Comparison of ENCODE assay signal across 1 cellular context in genomic region chr19:16627194-16627927, GRCh38.
TF ChIP-seq lines count a peak whose summit lies in the region.

No MANE protein-coding gene starts in this region.

TF ChIP-seq in HEK293, 187 proteins besides CTCF, POLR2A, EP300 and RAD21 (continued from another document and continues in another):
- no peak for TF ChIP-seq KLF17 (tag by site-specific recombination; IDR thresholded peaks at IDR 0.05)
- TF ChIP-seq ZNF239 (tag by site-specific recombination; IDR thresholded peaks at IDR 0.05) = no peak
- TF ChIP-seq ZNF394 (tag by site-specific recombination; IDR thresholded peaks at IDR 0.05; ENCODE audit: borderline replicate concordance) = peak; percentile 50; the same call in 1 of the 2 replicates
- no peak for TF ChIP-seq KLF10 (tag by site-specific recombination; IDR thresholded peaks at IDR 0.05)
- no peak for TF ChIP-seq BCL11B (tag by site-specific recombination; IDR thresholded peaks at IDR 0.05; ENCODE audit: low read depth)
- no peak for TF ChIP-seq BCL6B (tag by site-specific recombination; IDR thresholded peaks at IDR 0.05)
- TF ChIP-seq MEIS1 (CRISPR knock-in tag; IDR thresholded peaks at IDR 0.05; ENCODE audit: borderline replicate concordance) = no peak
- TF ChIP-seq ZSCAN30 (tag by site-specific recombination; IDR thresholded peaks at IDR 0.05) = peak; percentile 20; the same call in 1 of the 2 replicates
- no peak for TF ChIP-seq PBX3 (CRISPR knock-in tag; IDR thresholded peaks at IDR 0.05)
- peak; percentile 37; the same call in 1 of the 2 replicates for TF ChIP-seq KLF9 (tag by site-specific recombination; IDR thresholded peaks at IDR 0.05; ENCODE audit: low read depth)
- TF ChIP-seq ZBTB48 (tag by site-specific recombination; IDR thresholded peaks at IDR 0.05) = peak; percentile 30; the same call in 1 of the 2 replicates
- no peak for TF ChIP-seq SP3 (tag by site-specific recombination; IDR thresholded peaks at IDR 0.05)
- no peak for TF ChIP-seq ZNF398 (tag by site-specific recombination; IDR thresholded peaks at IDR 0.05)
- TF ChIP-seq GLIS2 (tag by site-specific recombination; IDR thresholded peaks at IDR 0.05) = peak; percentile 72; the same call in 1 of the 2 replicates
- peak; percentile 42; the same call in 1 of the 2 replicates for TF ChIP-seq ZNF76 (tag by site-specific recombination; IDR thresholded peaks at IDR 0.05; ENCODE audit: borderline replicate concordance, low read depth)
- 0 out of 2 replicates have a peak, but pooled peaks have one; percentile 37 for TF ChIP-seq ZNF561 (tag by site-specific recombination; IDR thresholded peaks at IDR 0.05; ENCODE audit: borderline replicate concordance)
- TF ChIP-seq PATZ1 (tag by site-specific recombination; IDR thresholded peaks at IDR 0.05) = no peak
- no peak for TF ChIP-seq ZNF449 (tag by site-specific recombination; IDR thresholded peaks at IDR 0.05)
- TF ChIP-seq ZNF654 (tag by site-specific recombination; IDR thresholded peaks at IDR 0.05; ENCODE audit: low read depth) = no peak
- TF ChIP-seq ZNF623 (tag by site-specific recombination; IDR thresholded peaks at IDR 0.05) = no peak
- no peak for TF ChIP-seq ZNF701 (tag by site-specific recombination; IDR thresholded peaks at IDR 0.05)
- no peak for TF ChIP-seq ZNF121 (tag by site-specific recombination; IDR thresholded peaks at IDR 0.05)
- no peak for TF ChIP-seq ZNF157 (tag by site-specific recombination; IDR thresholded peaks at IDR 0.05)
- TF ChIP-seq ZSCAN23 (tag by site-specific recombination; IDR thresholded peaks at IDR 0.05) = no peak
- TF ChIP-seq ZNF146 (tag by site-specific recombination; IDR thresholded peaks at IDR 0.05) = no peak
- no peak for TF ChIP-seq ZBTB6 (tag by site-specific recombination; IDR thresholded peaks at IDR 0.05)
- peak; percentile 78 for TF ChIP-seq ZNF2 (tag by site-specific recombination; IDR thresholded peaks at IDR 0.05)
- no peak for TF ChIP-seq PRDM4 (tag by site-specific recombination; IDR thresholded peaks at IDR 0.05)
- no peak for TF ChIP-seq ZBTB21 (tag by site-specific recombination; IDR thresholded peaks at IDR 0.05)
- no peak for TF ChIP-seq REST (tag by site-specific recombination; IDR thresholded peaks at IDR 0.05)
- no peak for TF ChIP-seq ZFHX2 (tag by site-specific recombination; conservative IDR thresholded peaks at IDR 0.05)
- TF ChIP-seq TRIM28 (IDR thresholded peaks at IDR 0.05; ENCODE audit: borderline replicate concordance, low read length) = no peak
- 0 out of 2 replicates have a peak, but pooled peaks have one; percentile 22 for TF ChIP-seq YY1 (tag by site-specific recombination; IDR thresholded peaks at IDR 0.05)
- peak; percentile 34; the same call in 1 of the 2 replicates for TF ChIP-seq ZBTB20 (tag by site-specific recombination; IDR thresholded peaks at IDR 0.05)
